ENCODE assay signal across 8 cellular contexts in the genomic region with DNA sequence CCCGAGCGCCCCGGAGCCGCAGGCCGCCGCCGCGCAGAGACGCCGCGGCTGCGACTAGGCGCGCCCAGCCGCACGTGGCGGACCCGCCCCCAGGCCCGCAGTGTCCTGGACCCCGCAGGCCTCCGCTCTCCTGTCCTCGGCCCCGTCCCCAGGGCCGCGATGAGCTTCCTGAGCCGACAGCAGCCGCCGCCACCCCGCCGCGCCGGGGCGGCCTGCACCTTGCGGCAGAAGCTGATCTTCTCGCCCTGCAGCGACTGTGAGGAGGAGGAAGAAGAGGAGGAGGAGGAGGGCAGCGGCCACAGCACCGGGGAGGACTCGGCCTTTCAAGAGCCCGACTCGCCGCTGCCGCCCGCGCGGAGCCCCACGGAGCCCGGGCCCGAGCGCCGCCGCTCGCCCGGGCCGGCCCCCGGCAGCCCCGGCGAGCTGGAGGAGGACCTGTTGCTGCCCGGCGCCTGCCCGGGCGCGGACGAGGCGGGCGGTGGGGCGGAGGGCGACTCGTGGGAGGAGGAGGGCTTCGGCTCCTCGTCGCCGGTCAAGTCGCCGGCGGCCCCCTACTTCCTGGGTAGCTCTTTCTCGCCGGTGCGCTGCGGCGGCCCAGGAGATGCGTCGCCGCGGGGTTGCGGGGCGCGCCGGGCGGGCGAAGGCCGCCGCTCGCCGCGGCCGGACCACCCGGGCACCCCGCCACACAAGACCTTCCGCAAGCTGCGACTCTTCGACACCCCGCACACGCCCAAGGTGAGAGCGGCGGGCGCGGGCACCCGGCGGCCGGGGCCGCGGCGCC. TPM values are rescaled to one million over a fixed set of nuclear protein-coding genes. Genes with fewer than 3 reads are reported as not detected.
DNase-seq lines count a peak whose midpoint lies in the region; ATAC-seq and TF ChIP-seq lines count a peak whose summit lies in the region.

No MANE protein-coding gene starts in this region.

- no peak for TF ChIP-seq CTCF in HFF-Myc (IDR thresholded peaks at IDR 0.05; ENCODE audit: low read depth, low read length, missing control alignments)

- no peaks in the 10 kb centered on the region for H3K9me3 Mint-ChIP-seq in activated CD4-positive, alpha-beta T cell treated with anti-CD3 and anti-CD28 coated beads for 36 hours (ENCODE audit: low read depth)
- no peaks in the 10 kb centered on the region for H3K9me3 Mint-ChIP-seq in naive thymus-derived CD4-positive, alpha-beta T cell

- H3K27me3 Mint-ChIP-seq in activated CD4-positive, alpha-beta T cell treated with anti-CD3 and anti-CD28 coated beads for 36 hours = peaks cover 3% of the 10 kb centered on the region
- peaks cover 3 to 22% (median 11%) of the 10 kb centered on the region in 5 donors for H3K27me3 Mint-ChIP-seq in naive thymus-derived CD4-positive, alpha-beta T cell

- H3K27ac ChIP-seq in effector memory CD4-positive, alpha-beta T cell (ENCODE audit: insufficient read depth, low read length, poor library complexity, severe bottlenecking) = peak overlapping the region; percentile 56
- H3K27ac ChIP-seq in naive thymus-derived CD4-positive, alpha-beta T cell (ENCODE audit: low read depth, low read length) = peak overlapping the region; percentile 38

- peak overlapping the region; percentile 74 for H3K4me3 ChIP-seq in HFF-Myc (replicated peaks; ENCODE audit: low read depth, low read length)
- peak overlapping the region; percentile 78 for H3K4me3 ChIP-seq in effector memory CD4-positive, alpha-beta T cell (ENCODE audit: insufficient read depth, low read depth, low read length, poor library complexity, severe bottlenecking)
- H3K4me3 ChIP-seq in naive thymus-derived CD4-positive, alpha-beta T cell (ENCODE audit: low read length) = peak overlapping the region; percentile 78

- intact Hi-C loops in activated CD4-positive, alpha-beta T cell treated with anti-CD3 and anti-CD28 coated beads for 36 hours (cut with DNase I, micrococcal nuclease) = loop anchor here (1.0 to 5.0 kb wide), 17 partner anchors 27 to 892 kb away; a partner anchor contains a TSS
- intact Hi-C loops in naive thymus-derived CD4-positive, alpha-beta T cell (cut with micrococcal nuclease) = loop anchor here (1.0 to 10.0 kb wide), 17 partner anchors 27 to 1281 kb away; a partner anchor contains a TSS

- no peaks in the 10 kb centered on the region for H3K9me3 ChIP-seq in effector memory CD4-positive, alpha-beta T cell (ENCODE audit: control insufficient read depth, low read length)
- H3K9me3 ChIP-seq in naive thymus-derived CD4-positive, alpha-beta T cell (ENCODE audit: control insufficient read depth in 2 of 3, low read length in 3 of 3) = no peaks in the 10 kb centered on the region

- H3K36me3 ChIP-seq in effector memory CD4-positive, alpha-beta T cell (ENCODE audit: control insufficient read depth, insufficient read depth, low read length) = no peaks in the 10 kb centered on the region
- no peaks in the 10 kb centered on the region for H3K36me3 ChIP-seq in naive thymus-derived CD4-positive, alpha-beta T cell (ENCODE audit: control insufficient read depth in 2 of 3, insufficient read depth in 3 of 3, low read length in 3 of 3)

- peak overlapping the region; percentile 94 for H3K4me3 Mint-ChIP-seq in activated CD4-positive, alpha-beta T cell treated with anti-CD3 and anti-CD28 coated beads for 36 hours
- peak overlapping the region; percentile 74 to 87 (median 82) for H3K4me3 Mint-ChIP-seq in naive thymus-derived CD4-positive, alpha-beta T cell

- CTCF ChIA-PET in activated CD4-positive, alpha-beta T cell treated with anti-CD3 and anti-CD28 coated beads for 36 hours (lab: Charles Lee) = interaction anchor here (0.7 to 1.8 kb wide), 8 partner anchors 27 to 730 kb away, joined by 3 to 8 read pairs (median 4); no protein-coding TSS in a partner anchor
- CTCF ChIA-PET in naive thymus-derived CD4-positive, alpha-beta T cell (lab: Charles Lee) = interaction anchor here (0.5 to 1.5 kb wide), 5 partner anchors 28 to 732 kb away, joined by 3 to 5 read pairs (median 3); no protein-coding TSS in a partner anchor

- peaks cover 6% of the 10 kb centered on the region for H3K4me1 ChIP-seq in effector memory CD4-positive, alpha-beta T cell (ENCODE audit: control insufficient read depth, insufficient read depth, low read length, poor library complexity, severe bottlenecking)
- H3K4me1 ChIP-seq in naive thymus-derived CD4-positive, alpha-beta T cell (ENCODE audit: control insufficient read depth in 2 of 2, insufficient read depth in 2 of 2, low read length in 2 of 2) = peaks cover 9 to 11% of the 10 kb centered on the region in 2 donors

- peak; percentile 46 for DNase-seq in activated CD4-positive, alpha-beta T cell treated with anti-CD3 and anti-CD28 coated beads for 36 hours
- DNase-seq in activated CD4-positive, alpha-beta T cell treated with anti-CD3 and anti-CD28 coated beads, Interleukin-2, amount 50 U/mL, for 48 hours = no peak
- DNase-seq in HFF-Myc (ENCODE audit: extremely low read depth, low read depth) (no peak), RPMI8226 (peak; percentile 16), DMS79 (lab: John Stamatoyannopoulos, UW) (no peak), NCI-H2196 (lab: John Stamatoyannopoulos, UW; ENCODE audit: unreplicated experiment) (no peak)
- DNase-seq in effector memory CD4-positive, alpha-beta T cell = no peak
- peak in 2 of 9 donors; percentile 10 to 51 for DNase-seq in naive thymus-derived CD4-positive, alpha-beta T cell

- peak; percentile 41 for ATAC-seq in activated CD4-positive, alpha-beta T cell treated with anti-CD3 and anti-CD28 coated beads for 36 hours
- peak; percentile 36 for ATAC-seq in naive thymus-derived CD4-positive, alpha-beta T cell

- peaks cover 30% of the 10 kb centered on the region for H3K4me1 Mint-ChIP-seq in activated CD4-positive, alpha-beta T cell treated with anti-CD3 and anti-CD28 coated beads for 36 hours
- H3K4me1 Mint-ChIP-seq in naive thymus-derived CD4-positive, alpha-beta T cell = peaks cover 0 to 43% (median 15%) of the 10 kb centered on the region in 7 donors

- H3K36me3 Mint-ChIP-seq in activated CD4-positive, alpha-beta T cell treated with anti-CD3 and anti-CD28 coated beads for 36 hours (ENCODE audit: low read depth) = peaks cover 41% of the 10 kb centered on the region
- H3K36me3 Mint-ChIP-seq in naive thymus-derived CD4-positive, alpha-beta T cell = peaks cover 0 to 22% (median 0%) of the 10 kb centered on the region in 5 donors

- H3K27me3 ChIP-seq in effector memory CD4-positive, alpha-beta T cell (replicated peaks; ENCODE audit: control insufficient read depth, insufficient read depth, low read length, poor library complexity, severe bottlenecking) = no peaks in the 10 kb centered on the region
- peaks cover 0 to 3% of the 10 kb centered on the region in 2 donors for H3K27me3 ChIP-seq in naive thymus-derived CD4-positive, alpha-beta T cell (ENCODE audit: control insufficient read depth in 2 of 2, insufficient read depth in 2 of 2, low read length in 2 of 2)

- POLR2A ChIA-PET in activated CD4-positive, alpha-beta T cell treated with anti-CD3 and anti-CD28 coated beads for 36 hours (lab: Charles Lee) = interaction anchor here (0.6 to 1.8 kb wide), 12 partner anchors 8 to 821 kb away, joined by 3 to 21 read pairs (median 4); a partner anchor contains a TSS
- POLR2A ChIA-PET in naive thymus-derived CD4-positive, alpha-beta T cell (lab: Charles Lee) = interaction anchor here (0.9 to 1.6 kb wide), 6 partner anchors 28 to 610 kb away, joined by 3 to 10 read pairs (median 4); a partner anchor contains a TSS

- peak overlapping the region; percentile 67 for H3K27ac Mint-ChIP-seq in activated CD4-positive, alpha-beta T cell treated with anti-CD3 and anti-CD28 coated beads for 36 hours
- peak overlapping the region in 2 of 9 donors; percentile 17 to 79 for H3K27ac Mint-ChIP-seq in naive thymus-derived CD4-positive, alpha-beta T cell

RNA-seq across cellular contexts. Expression of a gene that starts 0.5 kb away (rescaled TPM):
- 10 to 100 TPM; 44.8 to 46.5 TPM for total RNA-seq in activated CD4-positive, alpha-beta T cell treated with anti-CD3 and anti-CD28 coated beads for 36 hours
- total RNA-seq in naive thymus-derived CD4-positive, alpha-beta T cell = 10 to 100 TPM in 1 of 5 experiments, 1 to 10 TPM in 3, under 1 TPM in 1; 0.43 to 47.6 (median 1.9) TPM
- polyA plus RNA-seq in naive thymus-derived CD4-positive, alpha-beta T cell = under 1 TPM; 0.43 to 0.44 TPM

Comparison
In these comparisons a context has a peak if more than half of its experiments do, and no peak if none do; other contexts are left out.
1. DNase-seq: peak in activated CD4-positive, alpha-beta T cell treated with anti-CD3 and anti-CD28 coated beads for 36 hours (single experiment) and RPMI8226 (single experiment); none in activated CD4-positive, alpha-beta T cell treated with anti-CD3 and anti-CD28 coated beads, Interleukin-2, amount 50 U/mL, for 48 hours (0 of 2), HFF-Myc (single experiment), effector memory CD4-positive, alpha-beta T cell (0 of 3), DMS79 (single experiment) and NCI-H2196 (single experiment).
2. Peak in every context shown above with its lines, with median percentiles within 50 percentile points of each other: H3K4me3 ChIP-seq.